Comparison of ENCODE assay signal across 13 cellular contexts in genomic region chr3:112365035-112365434, GRCh38. TPM values are rescaled to one million over a fixed set of nuclear protein-coding genes. Genes with fewer than 3 reads are reported as not detected.
DNase-seq lines count a peak whose midpoint lies in the region; ATAC-seq, FAIRE-seq and TF ChIP-seq lines count a peak whose summit lies in the region.
"Had no signal": no experiment of that assay in that cellular context is flagged by ENCODE, and none has a peak within 500 bp of the region (broad histone marks: within the 10 kb centered on the region; RNA-seq: fewer than 3 reads in every experiment).

No MANE protein-coding gene starts in this region.

- no peak for TF ChIP-seq RAD21 in GM12878 (IDR thresholded peaks at IDR 0.05; ENCODE audit: insufficient read depth, low read depth, low read length)

- intact Hi-C loops in GM12878 (cut with micrococcal nuclease; ENCODE audit: unreplicated experiment): loop anchor here (2.0 kb wide), 1 partner anchor 42 kb away; no protein-coding TSS in a partner anchor

- peak in 1 of 2 donors; percentile 50 for ATAC-seq in activated T-cell treated with anti-CD3 and anti-CD28 coated beads, Interleukin-2, amount 50 U/mL, for 72 hours (replicated peaks in 1 of 2)
- no peak for ATAC-seq in activated T-cell treated with anti-CD3 and anti-CD28 coated beads, Interleukin-2, amount 50 U/mL, for 4 hours
- ATAC-seq in HG02571 (IDR thresholded peaks at IDR 0.05; ENCODE audit: unreplicated experiment) (peak; percentile 32), GM12878 (peak; percentile 85)
- ATAC-seq in stimulated activated naive CD8-positive, alpha-beta T cell treated with anti-CD3 and anti-CD28 coated beads, Interleukin-15, amount 100 ng/mL, for 72 hours: peak; percentile 57

- peak overlapping the region; percentile 53 to 83 for H3K4me3 Mint-ChIP-seq in activated T-cell treated with anti-CD3 and anti-CD28 coated beads, Interleukin-2, amount 50 U/mL, for 72 hours
- no peak overlapping the region for H3K4me3 Mint-ChIP-seq in activated T-cell treated with anti-CD3 and anti-CD28 coated beads, Interleukin-2, amount 50 U/mL, for 4 hours
- peak overlapping the region in 1 of 2 donors; percentile 38 for H3K4me3 Mint-ChIP-seq in stimulated activated naive CD8-positive, alpha-beta T cell treated with anti-CD3 and anti-CD28 coated beads, Interleukin-15, amount 100 ng/mL, for 72 hours

- SMC1A ChIA-PET in GM12878 (lab: Charles Lee; ENCODE audit: uncharacterized antibody, unreplicated experiment): interaction anchor here (0.8 to 6.7 kb wide), 19 partner anchors 10 to 258 kb away, joined by 3 to 99 read pairs (median 5); partner anchors contain the start of genes CD200 and SLC9C1

- no peaks in the 10 kb centered on the region for H3K27me3 Mint-ChIP-seq in activated T-cell treated with anti-CD3 and anti-CD28 coated beads, Interleukin-2, amount 50 U/mL, for 72 hours (ENCODE audit: low read depth)
- no peaks in the 10 kb centered on the region for H3K27me3 Mint-ChIP-seq in activated T-cell treated with anti-CD3 and anti-CD28 coated beads, Interleukin-2, amount 50 U/mL, for 4 hours (ENCODE audit: low read depth)
- no peaks in the 10 kb centered on the region for H3K27me3 Mint-ChIP-seq in stimulated activated naive CD8-positive, alpha-beta T cell treated with anti-CD3 and anti-CD28 coated beads, Interleukin-15, amount 100 ng/mL, for 72 hours

- H3K4me1 Mint-ChIP-seq in activated T-cell treated with anti-CD3 and anti-CD28 coated beads, Interleukin-2, amount 50 U/mL, for 72 hours (ENCODE audit: low read depth): peaks cover 35% of the 10 kb centered on the region
- peaks cover 29% of the 10 kb centered on the region for H3K4me1 Mint-ChIP-seq in activated T-cell treated with anti-CD3 and anti-CD28 coated beads, Interleukin-2, amount 50 U/mL, for 4 hours (ENCODE audit: low read depth)
- H3K4me1 Mint-ChIP-seq in stimulated activated naive CD8-positive, alpha-beta T cell treated with anti-CD3 and anti-CD28 coated beads, Interleukin-15, amount 100 ng/mL, for 72 hours: peaks cover 28% of the 10 kb centered on the region

- TF ChIP-seq CTCF in GM12878 (IDR thresholded peaks at IDR 0.05 in 2 of 3, conservative IDR thresholded peaks at IDR 0.05 in 1 of 3; ENCODE audit: control insufficient read depth in 2 of 3, extremely low read depth in 1 of 3, insufficient read depth in 1 of 3, low read depth in 3 of 3, low read length in 3 of 3): no peak

- no peaks in the 10 kb centered on the region for H3K79me2 ChIP-seq in GM12878 (ENCODE audit: control insufficient read depth, insufficient read depth, low read length)

- 25% methylated on average over 2 of the region's 2 CpGs for WGBS in GM12878 (ENCODE audit: insufficient coverage, insufficient replicate concordance, low lambda C conversion rate, missing lambda C conversion rate)

- peaks cover 29% of the 10 kb centered on the region for H3K4me1 ChIP-seq in GM12878 (ENCODE audit: control insufficient read depth, insufficient read depth, low read length)

- in situ Hi-C loops in GM12878 (cut with MboI): no loop called here

- H3K4me2 ChIP-seq in GM12878 (ENCODE audit: control insufficient read depth, insufficient read depth): no peak overlapping the region

- peaks cover 0 to 15% of the 10 kb centered on the region in 2 experiments; a peak in 2 of 4 replicates for H3K36me3 ChIP-seq in GM12878 (ENCODE audit: control insufficient read depth in 2 of 2, insufficient read depth in 2 of 2, low read length in 1 of 2)
- H3K36me3 ChIP-seq: transverse colon had no signal

- no peak for FAIRE-seq in GM12878 (lab: Jason Lieb, UNC)

- H2AFZ ChIP-seq in GM12878 (ENCODE audit: control insufficient read depth, low read depth, low read length): peak overlapping the region; percentile 35; the same call in 1 of the 2 replicates
- H2AFZ ChIP-seq: GM23248 had no signal

- H3K4me3 ChIP-seq in GM12878: no peak overlapping the region
- H3K4me3 ChIP-seq: GM23248, transverse colon had no signal

- POLR2A ChIA-PET in GM12878 (lab: Charles Lee): interaction anchor here (0.8 to 4.2 kb wide), 8 partner anchors 9 to 130 kb away, joined by 3 to 29 read pairs (median 4); partner anchors contain the start of gene CD200

- CTCF ChIA-PET in GM12878 (lab: Yijun Ruan, JAX): interaction anchor here (0.6 to 2.8 kb wide), 10 partner anchors 11 to 332 kb away, joined by 3 to 10 read pairs (median 4); no protein-coding TSS in a partner anchor

- RAD21 ChIA-PET in GM12878 (lab: Charles Lee; ENCODE audit: unreplicated experiment): interaction anchor here (0.9 to 4.9 kb wide), 17 partner anchors 14 to 254 kb away, joined by 3 to 43 read pairs (median 7); partner anchors contain the start of genes CD200, GCSAM and SLC9C1

- no peak for DNase-seq in activated T-cell treated with anti-CD3 and anti-CD28 coated beads, Interleukin-2, amount 50 U/mL, for 72 hours
- no peak for DNase-seq in activated T-cell treated with anti-CD3 and anti-CD28 coated beads, Interleukin-2, amount 50 U/mL, for 4 hours
- DNase-seq in GM12878 (ENCODE audit: low read depth, low spot score) (no peak), GM19238 (ENCODE audit: insufficient read length, low spot score) (no peak), NCI-H748 (lab: John Stamatoyannopoulos, UW; ENCODE audit: unreplicated experiment) (no peak), NCI-H2081 (lab: John Stamatoyannopoulos, UW) (no peak)
- DNase-seq in stimulated activated naive CD8-positive, alpha-beta T cell treated with anti-CD3 and anti-CD28 coated beads, Interleukin-15, amount 100 ng/mL, for 72 hours: no peak
- DNase-seq: DND-41, GM23248, NCI-H2107, transverse colon had no signal

- no peaks in the 10 kb centered on the region for H4K20me1 ChIP-seq in GM12878 (ENCODE audit: control insufficient read depth, insufficient read depth)

- no TSS peak for BruUV-seq in GM12878 (replicated peaks; lab: Mats Ljungman, UMichigan)

- no peaks in the 10 kb centered on the region for H3K9me3 ChIP-seq in GM12878 (replicated peaks; ENCODE audit: control insufficient read depth, insufficient read depth, low read length)
- H3K9me3 ChIP-seq: transverse colon had no signal

- H3K36me3 Mint-ChIP-seq in activated T-cell treated with anti-CD3 and anti-CD28 coated beads, Interleukin-2, amount 50 U/mL, for 72 hours (ENCODE audit: insufficient read depth in 2 of 2): peaks cover 4 to 14% of the 10 kb centered on the region in 2 donors
- H3K36me3 Mint-ChIP-seq in activated T-cell treated with anti-CD3 and anti-CD28 coated beads, Interleukin-2, amount 50 U/mL, for 4 hours (ENCODE audit: insufficient read depth): peaks cover 28% of the 10 kb centered on the region

- peak overlapping the region; percentile 84 for H3K27ac ChIP-seq in GM12878 (ENCODE audit: control insufficient read depth, insufficient read depth)
- H3K27ac ChIP-seq: GM23248 had no signal

- H3K27ac Mint-ChIP-seq in activated T-cell treated with anti-CD3 and anti-CD28 coated beads, Interleukin-2, amount 50 U/mL, for 72 hours: peak overlapping the region; percentile 49
- peak overlapping the region; percentile 15 to 34 for H3K27ac Mint-ChIP-seq in stimulated activated naive CD8-positive, alpha-beta T cell treated with anti-CD3 and anti-CD28 coated beads, Interleukin-15, amount 100 ng/mL, for 72 hours

- no peak for TF ChIP-seq POLR2A in GM12878 (IDR thresholded peaks at IDR 0.05; ENCODE audit: low read depth, low read length)

- no peak overlapping the region for H3K9ac ChIP-seq in GM12878 (ENCODE audit: control insufficient read depth, insufficient read depth, low read length)
- H3K9ac ChIP-seq: GM23248 had no signal

- H3K9me3 Mint-ChIP-seq in activated T-cell treated with anti-CD3 and anti-CD28 coated beads, Interleukin-2, amount 50 U/mL, for 72 hours: no peaks in the 10 kb centered on the region
- H3K9me3 Mint-ChIP-seq in activated T-cell treated with anti-CD3 and anti-CD28 coated beads, Interleukin-2, amount 50 U/mL, for 4 hours: no peaks in the 10 kb centered on the region
- no peaks in the 10 kb centered on the region for H3K9me3 Mint-ChIP-seq in stimulated activated naive CD8-positive, alpha-beta T cell treated with anti-CD3 and anti-CD28 coated beads, Interleukin-15, amount 100 ng/mL, for 72 hours

- H3K27me3 ChIP-seq in GM12878 (replicated peaks in 1 of 2; ENCODE audit: control insufficient read depth in 2 of 2, insufficient read depth in 2 of 2, low read length in 1 of 2): no peaks in the 10 kb centered on the region
- H3K27me3 ChIP-seq: transverse colon had no signal

- peak in 1 of 2 experiments; percentile 38; a peak in 1 of 4 replicates for TF ChIP-seq EP300 in GM12878 (IDR thresholded peaks at IDR 0.05; ENCODE audit: borderline replicate concordance in 1 of 2, control insufficient read depth in 1 of 2, low read depth in 2 of 2, low read length in 2 of 2)

TF ChIP-seq in GM12878, 131 proteins besides CTCF, POLR2A, EP300 and RAD21 (continues in another document):
- TF ChIP-seq MTA2 (IDR thresholded peaks at IDR 0.05; ENCODE audit: low read depth) (peak; percentile 91), IKZF2 (IDR thresholded peaks at IDR 0.05) (peak; percentile 48 to 52; a peak in 2 of 4 replicates), BMI1 (IDR thresholded peaks at IDR 0.05; ENCODE audit: borderline replicate concordance) (peak; percentile 35; the same call in 1 of the 2 replicates), NFIC (IDR thresholded peaks at IDR 0.05; ENCODE audit: low read depth, low read length) (0 out of 2 replicates have a peak, but pooled peaks have one; percentile 8), DPF2 (IDR thresholded peaks at IDR 0.05) (peak; percentile 69; the same call in 1 of the 2 replicates), IKZF1 (conservative IDR thresholded peaks at IDR 0.05) (peak; percentile 59)

RNA-seq across cellular contexts. Expression of gene CD200, which starts 32.1 kb away (rescaled TPM):
- total RNA-seq in activated T-cell treated with anti-CD3 and anti-CD28 coated beads, Interleukin-2, amount 50 U/mL, for 72 hours: 10 to 100 TPM; 23.5 to 27.4 TPM
- 100 to 1,000 TPM; 100 to 125 (median 109) TPM for total RNA-seq in activated T-cell treated with anti-CD3 and anti-CD28 coated beads, Interleukin-2, amount 50 U/mL, for 4 hours
- total RNA-seq in GM12878 (2013; cell fraction: nucleolus; rRNA removed): 63.1 and 64.4 TPM in 2 replicates
- total RNA-seq in GM12878 (2014; rRNA removed): 21.2 and 24.3 TPM in 2 replicates
- total RNA-seq in GM12878 (2014; rRNA removed; fragmentation: Illumina TruSeq; extraction: Trizol): 28.0 and 29.5 TPM in 2 replicates
- total RNA-seq in GM12878 (2021): 27.8 and 29.2 TPM in 2 replicates
- polyA plus RNA-seq in GM12878 (2011; ENCODE audit: low read depth): 9.9 TPM
- 84.3 and 97.3 TPM in 2 replicates for polyA plus RNA-seq in GM12878 (2011; rRNA removed)
- polyA plus RNA-seq in GM12878 (2011; cell fraction: cytosol; rRNA removed): 56.1 and 67.4 TPM in 2 replicates
- polyA plus RNA-seq in GM12878 (2011; cell fraction: nucleus; rRNA removed): 48.3 and 66.3 TPM in 2 replicates
- 13.9 and 25.9 TPM in 2 replicates for polyA plus RNA-seq in GM12878 (2012)
- polyA plus RNA-seq in GM12878 (2014; fragmentation: Illumina TruSeq; extraction: Trizol): 51.2 and 65.2 TPM in 2 replicates
- 10 to 100 TPM; 39.8 to 44.0 TPM for polyA plus RNA-seq in GM12878 (2014; fragmentation: Nextera tagmentation; extraction: Ambion mirVana)
- polyA plus RNA-seq in GM12878 (2014; rRNA removed): 25.1 and 31.8 TPM in 2 replicates
- 10 to 100 TPM; 31.0 to 34.5 TPM for polyA plus RNA-seq in GM12878 (2016; fragmentation: Nextera tagmentation; extraction: Ambion mirVana)
- 60.8 and 70.1 TPM in 2 replicates for polyA minus RNA-seq in GM12878 (2011; rRNA and poly(A)+ RNA removed)
- 17.0 and 17.4 TPM in 2 replicates for polyA minus RNA-seq in GM12878 (2011; cell fraction: cytosol; rRNA and poly(A)+ RNA removed)
- polyA minus RNA-seq in GM12878 (2011; cell fraction: nucleus; rRNA and poly(A)+ RNA removed): 26.0 and 37.7 TPM in 2 replicates
- total RNA-seq: GM23248, OCI-LY7 had no signal

Comparison
In these comparisons a context has a peak if more than half of its experiments do, and no peak if none do; other contexts are left out.
1. ATAC-seq: peak in HG02571 (single experiment), GM12878 (single experiment) and stimulated activated naive CD8-positive, alpha-beta T cell treated with anti-CD3 and anti-CD28 coated beads, Interleukin-15, amount 100 ng/mL, for 72 hours (single experiment); none in activated T-cell treated with anti-CD3 and anti-CD28 coated beads, Interleukin-2, amount 50 U/mL, for 4 hours (0 of 2).